Comparison of ENCODE assay signal across 8 cellular contexts in the genomic region with DNA sequence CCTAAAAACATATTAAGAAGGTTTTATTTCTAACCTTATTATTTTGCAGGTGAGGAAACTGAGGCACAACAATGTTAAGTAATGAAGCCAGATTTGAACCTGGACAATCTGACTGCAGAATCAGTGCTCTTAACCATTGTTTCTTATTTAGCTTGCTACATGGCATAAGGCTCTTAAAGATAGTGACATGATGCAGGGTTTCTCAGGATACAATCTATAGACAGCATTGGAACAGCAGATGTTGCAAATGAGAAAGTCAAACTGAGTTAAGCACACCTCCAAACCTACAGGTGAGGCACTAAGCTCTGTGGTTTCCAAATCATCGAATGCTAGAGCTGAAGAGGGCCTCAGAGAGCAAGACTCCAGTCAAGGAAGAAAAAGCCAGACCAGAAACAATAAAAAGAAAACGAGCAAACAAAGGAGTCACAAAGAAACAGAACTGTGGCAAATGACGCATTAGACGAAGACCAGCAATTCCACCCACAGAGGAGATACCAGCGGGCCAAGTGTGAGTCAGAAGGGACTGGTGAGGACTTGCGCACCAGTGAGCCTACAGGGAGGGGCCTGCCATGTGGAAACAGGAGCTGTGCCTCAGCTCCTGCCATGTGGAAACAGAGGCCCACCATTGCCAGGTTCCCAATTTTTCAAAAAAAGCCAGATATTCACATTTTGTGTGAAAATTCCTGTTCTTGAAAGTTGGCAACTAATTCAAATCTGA.
DNase-seq lines count a peak whose midpoint lies in the region; ATAC-seq and TF ChIP-seq lines count a peak whose summit lies in the region.

No MANE protein-coding gene starts in this region.

- in situ Hi-C loops in ACHN (cut with HindIII; ENCODE audit: low pct_ligation_motif_present, low pct_unique_long_range_greater_than_20kb, low sequenced_read_pairs) = no loop called here

- peak; percentile 38 for TF ChIP-seq POLR2A in erythroblast (IDR thresholded peaks at IDR 0.05; ENCODE audit: low read length)

- DNase-seq in ACHN (peak; percentile 85), erythroblast (lab: John Stamatoyannopoulos, UW) (peak; percentile 73 to 85), DMS153 (lab: John Stamatoyannopoulos, UW) (no peak), amygdala (lab: John Stamatoyannopoulos, UW) (no peak)
- peak; percentile 70 to 75 for DNase-seq in activated CD4-positive, alpha-beta T cell treated with anti-CD3 and anti-CD28 coated beads for 4 hours
- peak; percentile 52 to 69 for DNase-seq in stimulated activated CD4-positive, alpha-beta T cell treated with anti-CD3 and anti-CD28 coated beads, Interleukin-12 subunit alpha, Interleukin-12 subunit beta, amount 100 ng/mL, for 24 hours (ENCODE audit: low read depth in 2 of 2)

- ATAC-seq in GM19395 (IDR thresholded peaks at IDR 0.05; ENCODE audit: unreplicated experiment) (peak; percentile 60), HG03520 (IDR thresholded peaks at IDR 0.05; ENCODE audit: unreplicated experiment) (peak; percentile 52)

Comparison
In these comparisons a context has a peak if more than half of its experiments do, and no peak if none do; other contexts are left out.
1. DNase-seq: peak in ACHN (single experiment), activated CD4-positive, alpha-beta T cell treated with anti-CD3 and anti-CD28 coated beads for 4 hours (2 of 2), erythroblast (2 of 2) and stimulated activated CD4-positive, alpha-beta T cell treated with anti-CD3 and anti-CD28 coated beads, Interleukin-12 subunit alpha, Interleukin-12 subunit beta, amount 100 ng/mL, for 24 hours (2 of 2); none in DMS153 (single experiment) and amygdala (0 of 56).